In the genomic region with DNA sequence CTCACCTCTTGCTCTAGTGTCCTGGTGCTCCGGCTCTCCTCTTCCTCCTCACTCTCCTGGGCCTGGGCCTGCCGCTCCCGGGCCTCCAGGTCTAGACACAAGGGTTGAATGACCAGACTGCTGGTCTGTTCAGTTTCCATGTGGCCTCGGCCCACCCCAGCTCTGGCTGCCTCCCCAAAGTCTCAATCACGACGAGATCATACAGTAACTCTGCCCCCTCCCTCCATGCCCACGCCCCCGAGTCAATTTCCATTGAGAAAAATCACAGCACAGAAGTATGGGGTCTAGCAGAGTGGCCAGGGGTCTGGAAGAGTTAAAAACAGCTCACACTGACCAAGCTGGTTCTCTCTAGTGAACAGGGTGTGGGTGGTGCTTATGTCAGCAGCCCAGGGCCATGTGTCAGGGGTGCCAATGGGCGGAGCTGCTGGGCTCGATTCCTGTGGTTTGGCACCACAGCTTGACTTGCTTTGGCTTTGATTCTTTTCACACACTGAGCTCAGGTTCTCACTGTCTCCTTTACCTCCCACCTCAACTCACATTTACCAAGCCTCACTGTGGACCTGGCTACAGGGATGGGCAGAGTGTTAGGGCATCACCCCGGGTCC, we compare ENCODE assay signal across 10 cellular contexts. TPM values are rescaled to one million over a fixed set of nuclear protein-coding genes. Genes with fewer than 3 reads are reported as not detected.
DNase-seq lines count a peak whose midpoint lies in the region; ATAC-seq and TF ChIP-seq lines count a peak whose summit lies in the region.
"Had no signal": no experiment of that assay in that cellular context is flagged by ENCODE, and none has a peak within 500 bp of the region (broad histone marks: within the 10 kb centered on the region; RNA-seq: fewer than 3 reads in every experiment).

No MANE protein-coding gene starts in this region.

- H3K9me3 ChIP-seq in left lung, result no peaks in the 10 kb centered on the region
- H3K9me3 ChIP-seq: heart right ventricle had no signal

- H3K27me3 ChIP-seq in left lung, result no peaks in the 10 kb centered on the region
- H3K27me3 ChIP-seq: heart right ventricle had no signal

- peaks cover 8% of the 10 kb centered on the region for H3K36me3 Mint-ChIP-seq in activated naive CD4-positive, alpha-beta T cell treated with anti-CD3 and anti-CD28 coated beads, Interleukin-2, amount 50 U/mL, for 24 hours

- peak; percentile 46 for DNase-seq in stimulated activated CD4-positive, alpha-beta T cell treated with anti-CD3 and anti-CD28 coated beads, Interleukin-1b, Interleukin-23, amount 100 ng/mL, for 48 hours
- DNase-seq in stimulated activated CD4-positive, alpha-beta T cell treated with anti-CD3 and anti-CD28 coated beads, Interleukin-2, amount 100 ng/mL, for 48 hours, result no peak
- DNase-seq in left lung, result peak; percentile 79 to 86
- no peak for DNase-seq in HCEC 1CT
- no peak for DNase-seq in NCI-H82 treated with DMSO at 0.1 percent for 48 hours (lab: John Stamatoyannopoulos, UW; ENCODE audit: unreplicated experiment)
- DNase-seq: activated B cell treated with CpG ODN at 0.5 μM for 24 hours, heart right ventricle had no signal

- no peak for TF ChIP-seq CTCF in left lung (IDR thresholded peaks at IDR 0.05)

- no peak overlapping the region for H3K27ac ChIP-seq in left lung
- H3K27ac ChIP-seq: heart right ventricle had no signal

- H3K27me3 Mint-ChIP-seq in activated naive CD4-positive, alpha-beta T cell treated with anti-CD3 and anti-CD28 coated beads, Interleukin-2, amount 50 U/mL, for 24 hours, result no peaks in the 10 kb centered on the region
- H3K27me3 Mint-ChIP-seq: activated B cell treated with CpG ODN at 0.5 μM for 24 hours had no signal

- peaks cover 7% of the 10 kb centered on the region for H3K4me1 Mint-ChIP-seq in activated naive CD4-positive, alpha-beta T cell treated with anti-CD3 and anti-CD28 coated beads, Interleukin-2, amount 50 U/mL, for 24 hours

- peak; percentile 97 for ATAC-seq in left lung
- ATAC-seq in HG03378 (IDR thresholded peaks at IDR 0.05; ENCODE audit: unreplicated experiment), result no peak
- ATAC-seq in HG03095 (IDR thresholded peaks at IDR 0.05; ENCODE audit: unreplicated experiment), result no peak

- H3K4me3 ChIP-seq in left lung, result no peak overlapping the region
- H3K4me3 ChIP-seq: heart right ventricle had no signal

- H3K4me3 Mint-ChIP-seq in activated naive CD4-positive, alpha-beta T cell treated with anti-CD3 and anti-CD28 coated beads, Interleukin-2, amount 50 U/mL, for 24 hours, result peak overlapping the region; percentile 52
- H3K4me3 Mint-ChIP-seq: activated B cell treated with CpG ODN at 0.5 μM for 24 hours had no signal

- no peaks in the 10 kb centered on the region for H3K4me1 ChIP-seq in left lung

- peak overlapping the region; percentile 51 for H3K27ac Mint-ChIP-seq in activated naive CD4-positive, alpha-beta T cell treated with anti-CD3 and anti-CD28 coated beads, Interleukin-2, amount 50 U/mL, for 24 hours
- H3K27ac Mint-ChIP-seq: activated B cell treated with CpG ODN at 0.5 μM for 24 hours had no signal

- peaks cover 0 to 85% of the 10 kb centered on the region in 2 donors for H3K36me3 ChIP-seq in left lung

- intact Hi-C loops in left lung (cut with DNase I), result no loop called here

- no peaks in the 10 kb centered on the region for H3K9me3 Mint-ChIP-seq in activated naive CD4-positive, alpha-beta T cell treated with anti-CD3 and anti-CD28 coated beads, Interleukin-2, amount 50 U/mL, for 24 hours
- H3K9me3 Mint-ChIP-seq: activated B cell treated with CpG ODN at 0.5 μM for 24 hours had no signal

RNA-seq across cellular contexts. Expression of gene C15orf62, which starts 6.9 kb away (rescaled TPM):
- under 1 TPM; 0.32 to 0.71 TPM for total RNA-seq in left lung

RNA-seq across cellular contexts. Expression of gene GCHFR, which starts 12.8 kb away (rescaled TPM):
- 10 to 100 TPM; 42.1 to 61.5 TPM for total RNA-seq in left lung

RNA-seq across cellular contexts. Expression of gene RMDN3, which starts 21.6 kb away (rescaled TPM):
- total RNA-seq in left lung, result 10 to 100 TPM; 60.4 to 83.1 TPM

RNA-seq across cellular contexts. Expression of gene ZFYVE19, which starts 30.2 kb away (rescaled TPM):
- 10 to 100 TPM; 23.6 to 26.2 TPM for total RNA-seq in left lung

RNA-seq across cellular contexts. Expression of gene DNAJC17, which starts 30.6 kb away (rescaled TPM):
- total RNA-seq in left lung, result 10 to 100 TPM; 24.3 to 32.6 TPM

Comparison
In these comparisons a context has a peak if more than half of its experiments do, and no peak if none do; other contexts are left out.
1. DNase-seq: peak in stimulated activated CD4-positive, alpha-beta T cell treated with anti-CD3 and anti-CD28 coated beads, Interleukin-1b, Interleukin-23, amount 100 ng/mL, for 48 hours (single experiment) and left lung (2 of 2); none in stimulated activated CD4-positive, alpha-beta T cell treated with anti-CD3 and anti-CD28 coated beads, Interleukin-2, amount 100 ng/mL, for 48 hours (0 of 2), HCEC 1CT (single experiment) and NCI-H82 treated with DMSO at 0.1 percent for 48 hours (single experiment).